Comparison of ENCODE assay signal across 8 cellular contexts in the genomic region with DNA sequence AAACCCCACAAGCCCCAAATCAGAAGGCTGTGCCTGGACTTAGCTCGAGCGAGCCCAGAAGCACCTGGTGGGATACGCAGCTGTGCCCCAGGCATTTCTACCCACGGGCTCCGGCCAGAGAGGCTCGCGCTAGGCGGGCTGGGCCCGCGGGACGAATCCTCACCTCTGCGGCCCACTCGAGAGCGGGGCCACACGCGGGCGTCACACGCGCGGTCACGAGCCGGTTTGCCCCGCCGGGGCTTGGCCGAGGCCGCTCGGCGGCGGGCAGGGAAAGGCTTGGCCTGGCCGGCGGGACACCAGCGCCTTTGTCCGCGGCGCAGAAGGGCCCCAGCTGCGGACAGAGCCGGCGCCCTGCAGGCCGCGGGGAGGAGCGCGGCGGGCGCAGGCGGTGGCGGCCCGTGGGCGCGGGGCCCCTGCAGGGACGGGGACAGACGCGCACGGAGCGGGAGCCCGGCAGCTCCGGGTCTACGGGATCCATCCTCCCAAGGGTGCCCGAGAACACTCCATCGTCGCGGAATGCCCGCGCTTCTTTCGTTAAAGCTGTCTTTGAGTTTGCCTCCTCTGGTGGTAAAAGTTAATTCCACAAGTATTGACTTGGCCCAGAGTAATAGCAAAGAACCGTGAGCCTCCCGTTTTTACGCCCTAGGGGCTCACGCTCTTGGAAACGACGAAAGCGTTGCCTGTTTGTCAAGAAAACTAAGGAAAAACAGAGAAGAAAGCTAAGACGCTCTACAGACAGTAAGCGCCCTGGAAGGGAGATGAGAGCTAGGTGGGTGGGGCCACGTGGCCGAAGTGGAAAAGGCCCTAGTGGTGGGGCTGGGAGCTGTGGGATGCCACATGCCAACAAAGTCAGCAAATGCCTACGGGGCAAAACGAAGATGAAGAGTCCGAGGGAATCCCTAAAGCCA.
A peak's percentile ranks its signal among the peaks of the same experiment; 100 is the strongest.
DNase-seq lines count a peak whose midpoint lies in the region; ATAC-seq and FAIRE-seq lines count a peak whose summit lies in the region.

No MANE protein-coding gene starts in this region.

- peak overlapping the region; percentile 71 for H3K27ac ChIP-seq in rectal smooth muscle tissue (ENCODE audit: low read depth, low read length)

- DNase-seq in DMS114 treated with DMSO at 0.1 percent for 48 hours (lab: John Stamatoyannopoulos, UW; ENCODE audit: unreplicated experiment) = peak; percentile 77
- peak; percentile 26 for DNase-seq in RCC 7860 (ENCODE audit: low spot score)
- DNase-seq in amniotic stem cell (lab: John Stamatoyannopoulos, UW) = peak; percentile 10
- DNase-seq in hepatic stellate cell (ENCODE audit: low spot score) = peak; percentile 59
- DNase-seq in UCSD-AML1 (lab: John Stamatoyannopoulos, UW; ENCODE audit: unreplicated experiment) = no peak

- no peak overlapping the region for H3K9ac ChIP-seq in rectal smooth muscle tissue (ENCODE audit: low read length)

- peak overlapping the region; percentile 46 for H3K4me3 ChIP-seq in rectal smooth muscle tissue (ENCODE audit: low read length)

- ATAC-seq in GM19395 (IDR thresholded peaks at IDR 0.05; ENCODE audit: unreplicated experiment) = no peak
- ATAC-seq in HG03469 (IDR thresholded peaks at IDR 0.05; ENCODE audit: unreplicated experiment) = no peak

- no peak for FAIRE-seq in RCC 7860 (lab: Jason Lieb, UNC)

- H3K4me1 ChIP-seq in rectal smooth muscle tissue (ENCODE audit: control insufficient read depth, insufficient read depth, low read length) = no peaks in the 10 kb centered on the region

- H3K27me3 ChIP-seq in rectal smooth muscle tissue (ENCODE audit: control insufficient read depth, insufficient read depth, low read length) = no peaks in the 10 kb centered on the region

- H3K36me3 ChIP-seq in rectal smooth muscle tissue (ENCODE audit: control insufficient read depth, insufficient read depth, low read length) = no peaks in the 10 kb centered on the region
